18 cellular contexts compared by ENCODE assay signal in genomic region chr18:71011389-71011788, GRCh38.
DNase-seq lines count a peak whose midpoint lies in the region; ATAC-seq, FAIRE-seq and TF ChIP-seq lines count a peak whose summit lies in the region.
"Had no signal": no experiment of that assay in that cellular context is flagged by ENCODE, and none has a peak within 500 bp of the region (broad histone marks: within the 10 kb centered on the region; RNA-seq: fewer than 3 reads in every experiment).

No MANE protein-coding gene starts in this region.

- no peaks in the 10 kb centered on the region for H3K9me3 ChIP-seq in kidney (ENCODE audit: control insufficient read depth in 1 of 2, low read length in 2 of 2)
- H3K9me3 ChIP-seq: esophagus muscularis mucosa, thyroid gland had no signal

- H4K20me1 ChIP-seq in KMS-11 (ENCODE audit: insufficient read depth), result no peaks in the 10 kb centered on the region

- no peaks in the 10 kb centered on the region for H3K27me3 ChIP-seq in KMS-11 (ENCODE audit: insufficient read depth, low read depth)
- H3K27me3 ChIP-seq: esophagus muscularis mucosa, thyroid gland had no signal

- no peaks in the 10 kb centered on the region for H3K36me3 ChIP-seq in KMS-11 (ENCODE audit: insufficient read depth)
- no peaks in the 10 kb centered on the region for H3K36me3 ChIP-seq in kidney (ENCODE audit: control insufficient read depth in 1 of 2, insufficient read depth in 2 of 2, low read length in 2 of 2)
- H3K36me3 ChIP-seq: esophagus muscularis mucosa, thyroid gland had no signal

- H3K9ac ChIP-seq in KMS-11, result peak overlapping the region; percentile 27; the same call in 1 of the 2 replicates
- no peak overlapping the region for H3K9ac ChIP-seq in kidney (ENCODE audit: low read length in 2 of 2)

- peak overlapping the region; percentile 76 for H2AFZ ChIP-seq in KMS-11 (ENCODE audit: low read depth)
- H2AFZ ChIP-seq: PC-9 had no signal

- H3K4me3 ChIP-seq in KMS-11 (IDR thresholded peaks at IDR 0.05; ENCODE audit: insufficient read depth, low read depth, low read length) (no peak overlapping the region), kidney (ENCODE audit: low read length in 2 of 2) (no peak overlapping the region)
- H3K4me3 ChIP-seq: esophagus muscularis mucosa, PC-9, thyroid gland had no signal

- TF ChIP-seq CTCF in KMS-11 (conservative IDR thresholded peaks at IDR 0.05; ENCODE audit: low read depth, low read length) (no peak), kidney (IDR thresholded peaks at IDR 0.05; ENCODE audit: borderline replicate concordance, extremely low read depth, insufficient read depth) (no peak)

- ATAC-seq in GM18858 (IDR thresholded peaks at IDR 0.05; ENCODE audit: unreplicated experiment) (peak; percentile 78), GM21390 (IDR thresholded peaks at IDR 0.05; ENCODE audit: unreplicated experiment) (peak; percentile 70), HG02938 (IDR thresholded peaks at IDR 0.05; ENCODE audit: unreplicated experiment) (peak; percentile 85), GM19328 (IDR thresholded peaks at IDR 0.05; ENCODE audit: unreplicated experiment) (no peak)

- H3K79me2 ChIP-seq in KMS-11 (ENCODE audit: insufficient read depth, low read depth), result no peaks in the 10 kb centered on the region

- H3K4me1 ChIP-seq in KMS-11 (ENCODE audit: low read depth, poor library complexity, severe bottlenecking) (peaks cover 39% of the 10 kb centered on the region), kidney (ENCODE audit: control insufficient read depth in 1 of 2, insufficient read depth in 1 of 2, low read depth in 1 of 2, low read length in 2 of 2) (no peaks in the 10 kb centered on the region)
- H3K4me1 ChIP-seq: esophagus muscularis mucosa, thyroid gland had no signal

- intact Hi-C loops in kidney (cut with DNase I), result no loop called here

- H3K27ac ChIP-seq in KMS-11 (peak overlapping the region; percentile 76), kidney (ENCODE audit: low read depth in 2 of 2, low read length in 2 of 2) (no peak overlapping the region)
- H3K27ac ChIP-seq: esophagus muscularis mucosa, PC-9, thyroid gland, VCaP had no signal

- no peak for FAIRE-seq in kidney (lab: Jason Lieb, UNC)

- H3K4me2 ChIP-seq in KMS-11, result peak overlapping the region; percentile 83
- H3K4me2 ChIP-seq: PC-9 had no signal

- DNase-seq in kidney (no peak), Kasumi-1 (lab: John Stamatoyannopoulos, UW) (no peak)
- no peak for DNase-seq in activated CD4-positive, alpha-beta T cell treated with anti-CD3 and anti-CD28 coated beads, Interleukin-2, amount 50 U/mL, for 4 hours
- DNase-seq: central memory CD4-positive, alpha-beta T cell; H7; IMR-90; NCI-H1694 treated with DMSO at 0.1 percent for 48 hours; PC-9; SIG-M5; stimulated activated naive CD4-positive, alpha-beta T cell; thyroid gland had no signal
